ENCODE assay signal across 9 cellular contexts in the genomic region with DNA sequence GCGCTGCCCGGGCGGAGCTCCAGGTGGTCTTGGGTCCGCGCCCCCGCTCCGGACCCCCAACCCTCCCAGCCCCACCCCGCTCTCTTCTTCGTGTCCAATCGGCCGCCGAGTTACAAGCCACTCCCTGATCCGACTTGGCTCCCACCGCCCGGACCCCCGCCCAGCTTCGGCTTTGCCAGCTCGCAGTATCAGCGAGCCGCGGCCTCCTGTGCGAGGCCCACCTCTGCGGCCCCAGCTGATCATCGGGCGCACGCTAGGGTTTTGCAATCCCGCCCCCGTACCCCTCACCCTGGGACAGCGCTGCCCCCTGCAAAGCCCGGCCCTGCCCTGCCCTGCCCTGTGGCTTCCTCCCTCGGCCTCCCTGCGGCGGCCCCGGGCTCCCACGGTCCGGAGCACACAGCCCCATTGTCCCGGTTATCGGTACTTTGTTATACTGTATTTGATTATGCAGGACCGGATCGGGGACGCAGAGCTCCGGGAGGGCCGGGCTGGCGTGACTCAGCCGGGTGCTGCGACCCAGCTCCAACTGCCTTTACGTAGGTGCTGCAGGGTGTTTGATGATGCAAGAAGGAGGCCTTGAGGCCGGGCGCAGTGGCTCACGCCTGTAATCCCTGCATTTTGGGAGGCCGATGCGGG. TPM values are rescaled to one million over a fixed set of nuclear protein-coding genes. Genes with fewer than 3 reads are reported as not detected.
DNase-seq lines count a peak whose midpoint lies in the region; ATAC-seq and TF ChIP-seq lines count a peak whose summit lies in the region.
"Had no signal": no experiment of that assay in that cellular context is flagged by ENCODE, and none has a peak within 500 bp of the region (broad histone marks: within the 10 kb centered on the region; RNA-seq: fewer than 3 reads in every experiment).

No MANE protein-coding gene starts in this region.

- no peak for TF ChIP-seq POLR2A in uterus (IDR thresholded peaks at IDR 0.05)

- H3K27ac Mint-ChIP-seq in effector memory CD8-positive, alpha-beta T cell, result peak overlapping the region; percentile 89 to 98
- H3K27ac Mint-ChIP-seq in naive B cell, result peak overlapping the region; percentile 70 to 95 (median 90)

- no peaks in the 10 kb centered on the region for H3K27me3 Mint-ChIP-seq in effector memory CD8-positive, alpha-beta T cell
- H3K27me3 Mint-ChIP-seq in naive B cell, result no peaks in the 10 kb centered on the region

- H3K9me3 ChIP-seq in uterus, result no peaks in the 10 kb centered on the region

- H3K27me3 ChIP-seq in uterus, result peaks cover 0 to 4% of the 10 kb centered on the region in 2 donors

- H3K4me1 ChIP-seq in uterus, result peaks cover 0 to 6% of the 10 kb centered on the region in 2 donors

- H3K4me3 ChIP-seq in uterus, result peak overlapping the region; percentile 2 to 46

- H3K36me3 Mint-ChIP-seq in effector memory CD8-positive, alpha-beta T cell (ENCODE audit: insufficient read depth), result peaks cover 57% of the 10 kb centered on the region
- H3K36me3 Mint-ChIP-seq in naive B cell, result peaks cover 9 to 11% of the 10 kb centered on the region in 2 donors

- DNase-seq in DMS 273 (lab: John Stamatoyannopoulos, UW; ENCODE audit: unreplicated experiment) (peak; percentile 56), DMS 273 treated with DMSO at 0.1 percent for 48 hours (lab: John Stamatoyannopoulos, UW) (no peak), NCI-H1092 treated with DMSO at 0.1 percent for 48 hours (lab: John Stamatoyannopoulos, UW) (peak; percentile 29), naive B cell (peak; percentile 18), uterus (no peak)
- DNase-seq in activated CD4-positive, alpha-beta T cell treated with anti-CD3 and anti-CD28 coated beads, Interleukin-2, amount 50 U/mL, for 4 hours, result peak; percentile 33 to 36
- DNase-seq in effector memory CD8-positive, alpha-beta T cell, result peak; percentile 36 to 63 (median 63)

- peak; percentile 64 for ATAC-seq in effector memory CD8-positive, alpha-beta T cell (replicated peaks)
- peak; percentile 22 to 24 for ATAC-seq in naive B cell (ENCODE audit: low read depth in 2 of 2)
- ATAC-seq in HG03520 (IDR thresholded peaks at IDR 0.05; ENCODE audit: unreplicated experiment), result no peak

- H3K4me1 Mint-ChIP-seq in effector memory CD8-positive, alpha-beta T cell (ENCODE audit: low read depth in 2 of 2), result peaks cover 26 to 29% of the 10 kb centered on the region in 2 donors
- peaks cover 16 to 34% (median 20%) of the 10 kb centered on the region in 3 donors for H3K4me1 Mint-ChIP-seq in naive B cell

- no peaks in the 10 kb centered on the region for H3K36me3 ChIP-seq in uterus

- no peak for TF ChIP-seq CTCF in uterus (IDR thresholded peaks at IDR 0.05)

- no peak overlapping the region for H3K27ac ChIP-seq in uterus
- H3K27ac ChIP-seq: 22Rv1 had no signal

- peak overlapping the region; percentile 85 to 90 for H3K4me3 Mint-ChIP-seq in effector memory CD8-positive, alpha-beta T cell
- peak overlapping the region; percentile 73 to 94 (median 89) for H3K4me3 Mint-ChIP-seq in naive B cell

- H3K9me3 Mint-ChIP-seq in effector memory CD8-positive, alpha-beta T cell, result no peaks in the 10 kb centered on the region
- no peaks in the 10 kb centered on the region for H3K9me3 Mint-ChIP-seq in naive B cell

- intact Hi-C loops in uterus (cut with DNase I; ENCODE audit: low total_unique reads), result no loop called here

RNA-seq across cellular contexts. Expression of a gene that starts 0.6 kb away (rescaled TPM):
- 10 to 100 TPM in 2 of 6 donors, 1 to 10 TPM in 4; 6.1 to 13.0 (median 8.4) TPM for polyA plus RNA-seq in naive B cell (ENCODE audit: low read depth in 6 of 6)
- 1 to 10 TPM in 2 of 4 donors, under 1 TPM in 1, not detected in 1; 0.59 to 5.5 (median 3.8) TPM for total RNA-seq in uterus

RNA-seq across cellular contexts. Expression of a gene that starts 10.1 kb away (rescaled TPM):
- under 1 TPM in 2 of 6 donors, not detected in 4; 0.26 to 0.31 TPM for polyA plus RNA-seq in naive B cell (ENCODE audit: low read depth in 6 of 6)
- total RNA-seq in uterus, result 1 to 10 TPM in 3 of 4 donors, not detected in 1; 1.3 to 2.8 (median 1.6) TPM

RNA-seq across cellular contexts. Expression of a gene that starts 14.8 kb away (rescaled TPM):
- 10 to 100 TPM; 41.4 to 79.9 (median 49.1) TPM for polyA plus RNA-seq in naive B cell (ENCODE audit: low read depth in 6 of 6)
- 10 to 100 TPM in 1 of 4 donors, 1 to 10 TPM in 3; 5.6 to 10.8 (median 8.2) TPM for total RNA-seq in uterus

RNA-seq across cellular contexts. Expression of a gene that starts 34.9 kb away (rescaled TPM):
- polyA plus RNA-seq in naive B cell (ENCODE audit: low read depth in 6 of 6), result 10 to 100 TPM; 13.2 to 59.0 (median 17.5) TPM
- total RNA-seq in uterus, result 100 to 1,000 TPM in 1 of 4 donors, 10 to 100 TPM in 3; 17.4 to 130 (median 56.9) TPM

RNA-seq across cellular contexts. Expression of a gene that starts 40.0 kb away (rescaled TPM):
- 10 to 100 TPM; 29.2 to 66.9 (median 37.4) TPM for polyA plus RNA-seq in naive B cell (ENCODE audit: low read depth in 6 of 6)
- total RNA-seq in uterus, result 10 to 100 TPM in 1 of 4 donors, 1 to 10 TPM in 3; 1.5 to 12.3 (median 9.9) TPM

Comparison
In these comparisons a context has a peak if more than half of its experiments do, and no peak if none do; other contexts are left out.
1. DNase-seq: peak in DMS 273 (single experiment), NCI-H1092 treated with DMSO at 0.1 percent for 48 hours (single experiment), activated CD4-positive, alpha-beta T cell treated with anti-CD3 and anti-CD28 coated beads, Interleukin-2, amount 50 U/mL, for 4 hours (2 of 2), effector memory CD8-positive, alpha-beta T cell (3 of 3) and naive B cell (single experiment); none in DMS 273 treated with DMSO at 0.1 percent for 48 hours (single experiment) and uterus (0 of 2).